In the genomic region with DNA sequence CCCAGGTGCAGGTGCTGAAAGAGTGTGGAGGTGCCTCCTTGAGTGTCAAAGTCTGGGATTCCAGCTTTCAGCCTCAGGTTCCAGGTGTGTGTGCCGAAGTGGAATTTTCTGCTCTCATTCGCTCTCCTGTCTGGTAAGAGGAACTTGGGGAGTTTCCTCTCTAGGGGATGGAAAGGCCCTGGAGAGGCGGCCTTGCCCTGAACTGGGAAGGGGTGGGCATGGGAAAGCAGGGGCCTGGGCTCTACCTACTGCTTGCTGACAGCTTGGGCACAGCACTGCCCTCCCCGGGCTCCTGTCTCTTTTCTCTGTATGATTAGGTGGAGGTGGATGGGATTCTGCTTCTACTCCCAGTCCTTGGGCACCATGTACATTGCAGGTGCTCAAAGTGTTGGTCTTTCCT, we compare ENCODE assay signal across 38 cellular contexts.
"Had no signal": no experiment of that assay in that cellular context is flagged by ENCODE, and none has a peak within 500 bp of the region (broad histone marks: within the 10 kb centered on the region; RNA-seq: fewer than 3 reads in every experiment).

No MANE protein-coding gene starts in this region.

- H3K9me3 Mint-ChIP-seq: activated naive CD4-positive, alpha-beta T cell treated with anti-CD3 and anti-CD28 coated beads, Interleukin-2, amount 50 U/mL, for 24 hours had no signal

- H3K27ac Mint-ChIP-seq: activated naive CD4-positive, alpha-beta T cell treated with anti-CD3 and anti-CD28 coated beads for 36 hours; activated naive CD4-positive, alpha-beta T cell treated with anti-CD3 and anti-CD28 coated beads, Interleukin-2, amount 10 ng/mL, durations not matched to agents 7 days and 5 days; activated naive CD4-positive, alpha-beta T cell treated with anti-CD3 and anti-CD28 coated beads, Interleukin-2, amount 50 U/mL, for 24 hours; activated naive CD4-positive, alpha-beta T cell treated with anti-CD3 and anti-CD28 coated beads, Interleukin-2, amount 50 U/mL, for 72 hours; activated naive CD8-positive, alpha-beta T cell; activated naive CD8-positive, alpha-beta T cell treated with anti-CD3 and anti-CD28 coated beads for 36 hours; activated naive CD8-positive, alpha-beta T cell treated with anti-CD3 and anti-CD28 coated beads, Interleukin-2, amount 10 ng/mL, durations not matched to agents 7 days and 5 days; activated naive CD8-positive, alpha-beta T cell treated with anti-CD3 and anti-CD28 coated beads, Interleukin-2, amount 50 U/mL, for 24 hours; activated T-cell treated with anti-CD3 and anti-CD28 coated beads, Interleukin-2, amount 50 U/mL, for 24 hours; activated T-cell treated with anti-CD3 and anti-CD28 coated beads, Interleukin-2, amount 50 U/mL, for 72 hours; activated T-helper 1 cell treated with anti-CD3 and anti-CD28 coated beads, Interleukin-12 subunit alpha, Interleukin-12 subunit beta, Interleukin-2, Interleukin-4 antibody, amounts not matched to agents 30 ng/mL and 10 ng/mL and 1 ng/mL, durations not matched to agents 14 hours and 24 hours and 36 hours; activated T-helper 17 cell treated with anti-CD3 and anti-CD28 coated beads, Interleukin-2, amount 50 U/mL, for 72 hours; activated T-helper 2 cell treated with anti-CD3 and anti-CD28 coated beads, Interferon-gamma antibody, Interleukin-2, Interleukin-4, amounts not matched to agents 10 μg/mL and 5 μg/mL and 100 μg/mL, durations not matched to agents 14 hours and 24 hours and 36 hours; brain had no signal

- H3K9me3 ChIP-seq: adrenal gland, ascending aorta, body of pancreas had no signal

- H3K4me3 Mint-ChIP-seq: activated naive CD4-positive, alpha-beta T cell treated with anti-CD3 and anti-CD28 coated beads for 36 hours; activated naive CD4-positive, alpha-beta T cell treated with anti-CD3 and anti-CD28 coated beads, Interleukin-2, amount 10 ng/mL, durations not matched to agents 7 days and 5 days; activated naive CD4-positive, alpha-beta T cell treated with anti-CD3 and anti-CD28 coated beads, Interleukin-2, amount 50 U/mL, for 24 hours; activated naive CD8-positive, alpha-beta T cell; activated naive CD8-positive, alpha-beta T cell treated with anti-CD3 and anti-CD28 coated beads for 36 hours; activated naive CD8-positive, alpha-beta T cell treated with anti-CD3 and anti-CD28 coated beads, Interleukin-2, amount 10 ng/mL, durations not matched to agents 7 days and 5 days; activated naive CD8-positive, alpha-beta T cell treated with anti-CD3 and anti-CD28 coated beads, Interleukin-2, amount 50 U/mL, for 24 hours; activated T-cell treated with anti-CD3 and anti-CD28 coated beads, Interleukin-2, amount 50 U/mL, for 24 hours; activated T-cell treated with anti-CD3 and anti-CD28 coated beads, Interleukin-2, amount 50 U/mL, for 4 hours; activated T-cell treated with anti-CD3 and anti-CD28 coated beads, Interleukin-2, amount 50 U/mL, for 72 hours; activated T-helper 1 cell treated with anti-CD3 and anti-CD28 coated beads, Interleukin-12 subunit alpha, Interleukin-12 subunit beta, Interleukin-2, Interleukin-4 antibody, amounts not matched to agents 30 ng/mL and 10 ng/mL and 1 ng/mL, durations not matched to agents 14 hours and 24 hours and 36 hours; activated T-helper 17 cell treated with anti-CD3 and anti-CD28 coated beads, Interleukin-2, amount 50 U/mL, for 72 hours; brain; central memory CD8-positive, alpha-beta T cell had no signal

- H3K4me1 Mint-ChIP-seq: activated naive CD4-positive, alpha-beta T cell treated with anti-CD3 and anti-CD28 coated beads, Interleukin-2, amount 10 ng/mL, durations not matched to agents 7 days and 5 days; activated naive CD4-positive, alpha-beta T cell treated with anti-CD3 and anti-CD28 coated beads, Interleukin-2, amount 50 U/mL, for 24 hours; activated naive CD8-positive, alpha-beta T cell treated with anti-CD3 and anti-CD28 coated beads for 36 hours; activated naive CD8-positive, alpha-beta T cell treated with anti-CD3 and anti-CD28 coated beads, Interleukin-2, amount 10 ng/mL, durations not matched to agents 7 days and 5 days; activated naive CD8-positive, alpha-beta T cell treated with anti-CD3 and anti-CD28 coated beads, Interleukin-2, amount 50 U/mL, for 24 hours; activated T-helper 17 cell treated with anti-CD3 and anti-CD28 coated beads, Interleukin-2, amount 50 U/mL, for 72 hours; brain; central memory CD8-positive, alpha-beta T cell had no signal

- H3K36me3 Mint-ChIP-seq: activated naive CD4-positive, alpha-beta T cell treated with anti-CD3 and anti-CD28 coated beads, Interleukin-2, amount 50 U/mL, for 24 hours; activated naive CD8-positive, alpha-beta T cell; activated naive CD8-positive, alpha-beta T cell treated with anti-CD3 and anti-CD28 coated beads for 36 hours; activated naive CD8-positive, alpha-beta T cell treated with anti-CD3 and anti-CD28 coated beads, Interleukin-2, amount 10 ng/mL, durations not matched to agents 7 days and 5 days; brain had no signal

- H3K27me3 Mint-ChIP-seq: activated naive CD4-positive, alpha-beta T cell treated with anti-CD3 and anti-CD28 coated beads, Interleukin-2, amount 10 ng/mL, durations not matched to agents 7 days and 5 days; activated naive CD4-positive, alpha-beta T cell treated with anti-CD3 and anti-CD28 coated beads, Interleukin-2, amount 50 U/mL, for 24 hours; activated naive CD8-positive, alpha-beta T cell; activated naive CD8-positive, alpha-beta T cell treated with anti-CD3 and anti-CD28 coated beads for 36 hours; activated naive CD8-positive, alpha-beta T cell treated with anti-CD3 and anti-CD28 coated beads, Interleukin-2, amount 10 ng/mL, durations not matched to agents 7 days and 5 days; activated naive CD8-positive, alpha-beta T cell treated with anti-CD3 and anti-CD28 coated beads, Interleukin-2, amount 50 U/mL, for 24 hours; activated T-cell treated with anti-CD3 and anti-CD28 coated beads, Interleukin-2, amount 50 U/mL, for 24 hours; activated T-helper 17 cell treated with anti-CD3 and anti-CD28 coated beads, Interleukin-2, amount 50 U/mL, for 72 hours; central memory CD8-positive, alpha-beta T cell had no signal

- H3K36me3 ChIP-seq: adrenal gland, ascending aorta, brain microvascular endothelial cell, breast epithelium, cardiac muscle cell had no signal

- H3K4me1 ChIP-seq: adrenal gland, ascending aorta, body of pancreas, breast epithelium had no signal

- H3K4me3 ChIP-seq: adrenal gland, ascending aorta, body of pancreas, breast epithelium, cardiac muscle cell had no signal

- FAIRE-seq: astrocyte had no signal

- DNase-seq: activated effector memory CD4-positive, alpha-beta T cell treated with anti-CD3 and anti-CD28 coated beads, Interleukin-2, amount 50 U/mL, for 16 hours; activated effector memory CD4-positive, alpha-beta T cell treated with Interleukin-2 at 50 U/mL for 16 hours; activated gamma-delta T cell; activated gamma-delta T cell treated with Interleukin-2 at 50 U/mL for 16 hours; activated naive CD4-positive, alpha-beta T cell; activated naive CD4-positive, alpha-beta T cell treated with anti-CD3 and anti-CD28 coated beads for 36 hours; activated naive CD4-positive, alpha-beta T cell treated with anti-CD3 and anti-CD28 coated beads, Interleukin-2, amount 10 ng/mL, durations not matched to agents 7 days and 5 days; activated naive CD4-positive, alpha-beta T cell treated with anti-CD3 and anti-CD28 coated beads, Interleukin-2, amount 50 U/mL, for 16 hours; activated naive CD4-positive, alpha-beta T cell treated with Interleukin-2 at 50 U/mL for 16 hours; activated naive CD8-positive, alpha-beta T cell treated with anti-CD3 and anti-CD28 coated beads for 36 hours; activated naive CD8-positive, alpha-beta T cell treated with anti-CD3 and anti-CD28 coated beads, Interleukin-2, amount 10 ng/mL, durations not matched to agents 7 days and 5 days; activated naive CD8-positive, alpha-beta T cell treated with anti-CD3 and anti-CD28 coated beads, Interleukin-2, amount 50 U/mL, for 24 hours; activated T-cell treated with anti-CD3 and anti-CD28 coated beads, Interleukin-2, amount 50 U/mL, for 1 hour; activated T-cell treated with anti-CD3 and anti-CD28 coated beads, Interleukin-2, amount 50 U/mL, for 24 hours; activated T-cell treated with anti-CD3 and anti-CD28 coated beads, Interleukin-2, amount 50 U/mL, for 4 hours; activated T-cell treated with anti-CD3 and anti-CD28 coated beads, Interleukin-2, amount 50 U/mL, for 48 hours; activated T-cell treated with anti-CD3 and anti-CD28 coated beads, Interleukin-2, amount 50 U/mL, for 72 hours; adrenal gland; amniotic stem cell; amygdala; anterior cingulate cortex; body of pancreas; brain microvascular endothelial cell; caudate nucleus; central memory CD4-positive, alpha-beta T cell; cerebellar nuclear complex had no signal

- H3K27ac ChIP-seq: adrenal gland, ascending aorta, body of pancreas, brain microvascular endothelial cell, breast epithelium, cardiac muscle cell had no signal
